In the genomic region with DNA sequence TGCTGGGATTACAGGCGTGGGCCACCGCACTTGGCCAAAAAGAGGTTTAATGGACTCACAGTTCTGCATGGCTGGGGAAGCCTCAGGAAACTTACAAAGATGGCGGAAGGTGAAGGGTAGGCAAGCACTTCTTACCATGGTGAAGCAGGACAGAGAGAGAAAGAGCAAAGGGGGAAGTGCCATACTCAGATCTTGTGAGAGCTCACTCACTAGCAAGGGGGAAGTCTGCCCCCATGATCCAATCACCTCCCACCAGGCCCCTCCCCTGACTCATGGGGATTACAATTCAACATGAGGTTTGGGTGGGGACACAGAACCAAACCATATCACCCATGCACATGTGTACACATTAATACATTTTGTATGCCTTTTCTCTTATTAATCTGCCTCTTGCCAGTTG, we compare ENCODE assay signal across 23 cellular contexts.
"Had no signal": no experiment of that assay in that cellular context is flagged by ENCODE, and none has a peak within 500 bp of the region (broad histone marks: within the 10 kb centered on the region; RNA-seq: fewer than 3 reads in every experiment).

No MANE protein-coding gene starts in this region.

- DNase-seq: activated CD4-positive, alpha-beta T cell treated with anti-CD3 and anti-CD28 coated beads for 1 hour; activated CD8-positive, alpha-beta memory T cell treated with anti-CD3 and anti-CD28 coated beads for 24 hours; activated CD8-positive, alpha-beta memory T cell treated with anti-CD3 and anti-CD28 coated beads, Interleukin-2, amount 50 U/mL, for 4 hours; activated T-cell treated with anti-CD3 and anti-CD28 coated beads, Interleukin-2, amount 50 U/mL, for 24 hours; aorta; effector CD8-positive, alpha-beta T cell; foreskin fibroblast; heart right ventricle; left colon; naive thymus-derived CD4-positive, alpha-beta T cell; retina; stimulated activated CD4-positive, alpha-beta T cell treated with anti-CD3 and anti-CD28 coated beads, Interleukin-2, amount 100 ng/mL, for 48 hours; stimulated activated CD8-positive, alpha-beta memory T cell treated with anti-CD3 and anti-CD28 coated beads, Interleukin-4, amount 100 ng/mL, for 48 hours; stimulated activated naive CD4-positive, alpha-beta T cell; T1000 had no signal

- H3K4me1 ChIP-seq: heart right ventricle, neural progenitor cell had no signal

- H3K36me3 ChIP-seq: heart right ventricle, neural progenitor cell, thoracic aorta had no signal

- H3K4me1 Mint-ChIP-seq: activated T-helper 17 cell treated with anti-CD3 and anti-CD28 coated beads, Interleukin-2, amount 50 U/mL, for 72 hours; brain; neural progenitor cell had no signal

- H3K27me3 Mint-ChIP-seq: activated T-helper 17 cell treated with anti-CD3 and anti-CD28 coated beads, Interleukin-2, amount 50 U/mL, for 72 hours; brain; type B pancreatic cell had no signal

- H3K9me3 ChIP-seq: heart right ventricle, thoracic aorta had no signal

- H3K4me3 ChIP-seq: heart right ventricle, neural progenitor cell, thoracic aorta had no signal

- H3K4me3 Mint-ChIP-seq: activated T-cell treated with anti-CD3 and anti-CD28 coated beads, Interleukin-2, amount 50 U/mL, for 24 hours; activated T-helper 17 cell treated with anti-CD3 and anti-CD28 coated beads, Interleukin-2, amount 50 U/mL, for 72 hours; brain; naive thymus-derived CD4-positive, alpha-beta T cell; neural progenitor cell; T-helper 1 cell treated with Interleukin-12 subunit alpha and Interleukin-12 subunit beta and Interleukin-4 antibody, amounts not matched to agents 30 μg/mL and 1 μg/mL, for 36 hours; type B pancreatic cell had no signal

- H3K4me2 ChIP-seq: neural progenitor cell had no signal

- H3K27me3 ChIP-seq: neural progenitor cell had no signal

- H3K9me3 Mint-ChIP-seq: activated T-cell treated with anti-CD3 and anti-CD28 coated beads, Interleukin-2, amount 50 U/mL, for 24 hours; activated T-helper 17 cell treated with anti-CD3 and anti-CD28 coated beads, Interleukin-2, amount 50 U/mL, for 72 hours; T-helper 1 cell treated with Interleukin-12 subunit alpha and Interleukin-12 subunit beta and Interleukin-4 antibody, amounts not matched to agents 30 μg/mL and 1 μg/mL, for 36 hours had no signal

- H3K9ac ChIP-seq: neural progenitor cell had no signal

- H3K27ac ChIP-seq: heart right ventricle, neural progenitor cell, thoracic aorta had no signal

- FAIRE-seq: keratinocyte had no signal

- ATAC-seq: activated naive CD4-positive, alpha-beta T cell treated with anti-CD3 and anti-CD28 coated beads, Interleukin-2, amount 50 U/mL, for 72 hours; activated T-helper 17 cell treated with anti-CD3 and anti-CD28 coated beads, Interleukin-2, amount 50 U/mL, for 72 hours; heart right ventricle; left colon; naive thymus-derived CD4-positive, alpha-beta T cell had no signal

- H3K27ac Mint-ChIP-seq: activated naive CD4-positive, alpha-beta T cell treated with anti-CD3 and anti-CD28 coated beads, Interleukin-2, amount 50 U/mL, for 72 hours; activated T-cell treated with anti-CD3 and anti-CD28 coated beads, Interleukin-2, amount 50 U/mL, for 24 hours; activated T-helper 17 cell treated with anti-CD3 and anti-CD28 coated beads, Interleukin-2, amount 50 U/mL, for 72 hours; brain; naive thymus-derived CD4-positive, alpha-beta T cell; neural progenitor cell; T-helper 1 cell treated with Interleukin-12 subunit alpha and Interleukin-12 subunit beta and Interleukin-4 antibody, amounts not matched to agents 30 μg/mL and 1 μg/mL, for 36 hours; type B pancreatic cell had no signal

- H3K36me3 Mint-ChIP-seq: brain; naive thymus-derived CD4-positive, alpha-beta T cell; neural progenitor cell; type B pancreatic cell had no signal
